ENCODE assay signal across 23 cellular contexts in genomic region chr10:87721781-87722180, GRCh38.
DNase-seq lines count a peak whose midpoint lies in the region; ATAC-seq, FAIRE-seq and TF ChIP-seq lines count a peak whose summit lies in the region.
"Had no signal": no experiment of that assay in that cellular context is flagged by ENCODE, and none has a peak within 500 bp of the region (broad histone marks: within the 10 kb centered on the region; RNA-seq: fewer than 3 reads in every experiment).

No MANE protein-coding gene starts in this region.

- H3K9me3 ChIP-seq in left ventricle myocardium inferior (replicated peaks) (no peaks in the 10 kb centered on the region), endothelial cell of umbilical vein (replicated peaks; ENCODE audit: control insufficient read depth, insufficient read depth, low read length) (no peaks in the 10 kb centered on the region)
- H3K9me3 ChIP-seq: MG63 had no signal

- H3K4me1 ChIP-seq in left ventricle myocardium inferior (peaks cover 19% of the 10 kb centered on the region), endothelial cell of umbilical vein (ENCODE audit: control insufficient read depth, extremely low read depth, insufficient read depth, low read length) (peaks cover 37% of the 10 kb centered on the region)

- no peak overlapping the region for H2AFZ ChIP-seq in endothelial cell of umbilical vein (ENCODE audit: low read depth, low read length)

- DNase-seq in left ventricle myocardium inferior (no peak), Right ventricle myocardium superior (no peak), endothelial cell of umbilical vein (ENCODE audit: low read depth, low spot score) (peak; percentile 68), pulmonary artery endothelial cell (ENCODE audit: low read depth, low spot score) (peak; percentile 30), kidney glomerular epithelial cell (lab: John Stamatoyannopoulos, UW) (no peak)
- DNase-seq in activated T-cell treated with anti-CD3 and anti-CD28 coated beads, Interleukin-2, amount 50 U/mL, for 4 hours, result no peak
- no peak for DNase-seq in naive thymus-derived CD8-positive, alpha-beta T cell
- DNase-seq: DMS53, GF-D8, H9, MG63, NCI-H1417, NCI-H1694 treated with DMSO at 0.1 percent for 48 hours, NCI-H446, NCI-H526 treated with DMSO at 0.1 percent for 48 hours, OCI-M1 had no signal

- H3K27me3 ChIP-seq in left ventricle myocardium inferior (ENCODE audit: low read depth), result no peaks in the 10 kb centered on the region
- no peaks in the 10 kb centered on the region for H3K27me3 ChIP-seq in endothelial cell of umbilical vein (ENCODE audit: control insufficient read depth in 2 of 2, insufficient read depth in 2 of 2, low read length in 2 of 2)
- H3K27me3 ChIP-seq: MG63 had no signal

- no peaks in the 10 kb centered on the region for H3K79me2 ChIP-seq in endothelial cell of umbilical vein (ENCODE audit: control insufficient read depth, insufficient read depth, low read length)

- POLR2A ChIA-PET in endothelial cell of umbilical vein (lab: Charles Lee), result no interaction called here
- POLR2A ChIA-PET in naive thymus-derived CD8-positive, alpha-beta T cell (lab: Charles Lee), result no interaction called here

- TF ChIP-seq CTCF in left ventricle myocardium inferior (IDR thresholded peaks at IDR 0.05; ENCODE audit: borderline replicate concordance) (no peak), endothelial cell of umbilical vein (IDR thresholded peaks at IDR 0.05; ENCODE audit: extremely low read depth in 1 of 2, insufficient read depth in 1 of 2, low read depth in 1 of 2, low read length in 2 of 2) (no peak)

- CTCF ChIA-PET in endothelial cell of umbilical vein (lab: Charles Lee), result interaction anchor here (0.8 to 1.8 kb wide), 5 partner anchors 28 to 65 kb away, joined by 3 to 5 read pairs (median 4); no protein-coding TSS in a partner anchor

- H3K4me1 Mint-ChIP-seq in activated T-cell treated with anti-CD3 and anti-CD28 coated beads, Interleukin-2, amount 50 U/mL, for 4 hours (ENCODE audit: low read depth), result no peaks in the 10 kb centered on the region
- peaks cover 0 to 8% (median 0%) of the 10 kb centered on the region in 4 donors for H3K4me1 Mint-ChIP-seq in naive thymus-derived CD8-positive, alpha-beta T cell
- H3K4me1 Mint-ChIP-seq: H9 had no signal

- no peak overlapping the region for H3K9ac ChIP-seq in endothelial cell of umbilical vein (replicated peaks; ENCODE audit: extremely low read depth, insufficient read depth, low read length)

- H3K27ac ChIP-seq in left ventricle myocardium inferior (replicated peaks), result peak overlapping the region; percentile 65
- no peak overlapping the region for H3K27ac ChIP-seq in endothelial cell of umbilical vein (ENCODE audit: insufficient read depth, low read depth, low read length)
- H3K27ac ChIP-seq: HL-60 had no signal

- dilution Hi-C loops in endothelial cell of umbilical vein (cut with MboI; ENCODE audit: extremely low pct_ligation_motif_present, low sequenced_read_pairs), result no loop called here

- intact Hi-C loops in left ventricle myocardium inferior (cut with micrococcal nuclease) (no loop called here), Right ventricle myocardium superior (cut with DNase I) (no loop called here), endothelial cell of umbilical vein (cut with micrococcal nuclease) (no loop called here)

- H3K27ac Mint-ChIP-seq in naive thymus-derived CD8-positive, alpha-beta T cell, result no peak overlapping the region
- H3K27ac Mint-ChIP-seq: B cell, CD14-positive monocyte, H9 had no signal

- no peaks in the 10 kb centered on the region for H3K9me1 ChIP-seq in endothelial cell of umbilical vein (replicated peaks; ENCODE audit: control insufficient read depth, extremely low read depth, insufficient read depth, low read length)

- no peak overlapping the region for H3K4me3 Mint-ChIP-seq in activated T-cell treated with anti-CD3 and anti-CD28 coated beads, Interleukin-2, amount 50 U/mL, for 4 hours
- no peak overlapping the region for H3K4me3 Mint-ChIP-seq in naive thymus-derived CD8-positive, alpha-beta T cell
- H3K4me3 Mint-ChIP-seq: B cell, CD14-positive monocyte, H9 had no signal

- no peak overlapping the region for H3K4me3 ChIP-seq in left ventricle myocardium inferior
- H3K4me3 ChIP-seq in endothelial cell of umbilical vein (replicated peaks in 1 of 3; ENCODE audit: insufficient read depth in 1 of 3, low read depth in 1 of 3, low read length in 3 of 3), result no peak overlapping the region
- H3K4me3 ChIP-seq: K562, MG63 had no signal

- no peaks in the 10 kb centered on the region for H4K20me1 ChIP-seq in endothelial cell of umbilical vein (replicated peaks; ENCODE audit: control insufficient read depth, extremely low read depth, insufficient read depth, low read length)

- no peaks in the 10 kb centered on the region for H3K36me3 Mint-ChIP-seq in activated T-cell treated with anti-CD3 and anti-CD28 coated beads, Interleukin-2, amount 50 U/mL, for 4 hours (ENCODE audit: insufficient read depth)
- no peaks in the 10 kb centered on the region for H3K36me3 Mint-ChIP-seq in naive thymus-derived CD8-positive, alpha-beta T cell
- H3K36me3 Mint-ChIP-seq: CD14-positive monocyte had no signal

- peak overlapping the region; percentile 42 for H3K4me2 ChIP-seq in endothelial cell of umbilical vein (ENCODE audit: insufficient read depth, low read length)

- H3K36me3 ChIP-seq in left ventricle myocardium inferior (no peaks in the 10 kb centered on the region), endothelial cell of umbilical vein (ENCODE audit: control insufficient read depth in 2 of 2, extremely low read depth in 1 of 2, insufficient read depth in 2 of 2, low read length in 2 of 2) (peaks cover 0 to 3% of the 10 kb centered on the region in 2 experiments)
- H3K36me3 ChIP-seq: MG63 had no signal

- H3K27me3 Mint-ChIP-seq in activated T-cell treated with anti-CD3 and anti-CD28 coated beads, Interleukin-2, amount 50 U/mL, for 4 hours (ENCODE audit: low read depth), result peaks cover 14% of the 10 kb centered on the region
- H3K27me3 Mint-ChIP-seq in naive thymus-derived CD8-positive, alpha-beta T cell, result peaks cover 0 to 4% (median 0%) of the 10 kb centered on the region in 5 donors

- no peak for TF ChIP-seq POLR2A in endothelial cell of umbilical vein (IDR thresholded peaks at IDR 0.05; ENCODE audit: low read depth, low read length)

- no peak for ATAC-seq in Right ventricle myocardium superior (ENCODE audit: poor library complexity)
- no peak for ATAC-seq in activated T-cell treated with anti-CD3 and anti-CD28 coated beads, Interleukin-2, amount 50 U/mL, for 4 hours
- no peak for ATAC-seq in naive thymus-derived CD8-positive, alpha-beta T cell
- ATAC-seq: HepG2, K562 had no signal

- BruUV-seq in endothelial cell of umbilical vein (replicated peaks; lab: Mats Ljungman, UMichigan), result no TSS peak

- peak; percentile 72 for FAIRE-seq in endothelial cell of umbilical vein (lab: Jason Lieb, UNC)
- FAIRE-seq: D721Med, HepG2, K562, RCC 7860 had no signal

- no peaks in the 10 kb centered on the region for H3K9me3 Mint-ChIP-seq in activated T-cell treated with anti-CD3 and anti-CD28 coated beads, Interleukin-2, amount 50 U/mL, for 4 hours
- no peaks in the 10 kb centered on the region for H3K9me3 Mint-ChIP-seq in naive thymus-derived CD8-positive, alpha-beta T cell
- H3K9me3 Mint-ChIP-seq: CD14-positive monocyte, H9 had no signal

TF ChIP-seq in endothelial cell of umbilical vein, 7 proteins besides CTCF, POLR2A, EP300 and RAD21:
- TF ChIP-seq GATA2 (IDR thresholded peaks at IDR 0.05; ENCODE audit: insufficient read depth, insufficient read length, low read depth, low read length), result no peak
- TF ChIP-seq FOS (IDR thresholded peaks at IDR 0.05; ENCODE audit: borderline replicate concordance, insufficient read depth, low read length), result no peak
- TF ChIP-seq MYC (IDR thresholded peaks at IDR 0.05; ENCODE audit: low read depth, low read length), result no peak

Comparison
In these comparisons a context has a peak if more than half of its experiments do, and no peak if none do; other contexts are left out.
1. DNase-seq: peak in endothelial cell of umbilical vein (single experiment) and pulmonary artery endothelial cell (single experiment); none in left ventricle myocardium inferior (single experiment), Right ventricle myocardium superior (single experiment), activated T-cell treated with anti-CD3 and anti-CD28 coated beads, Interleukin-2, amount 50 U/mL, for 4 hours (single experiment), naive thymus-derived CD8-positive, alpha-beta T cell (0 of 10) and kidney glomerular epithelial cell (single experiment).